ENCODE assay signal across 8 cellular contexts in genomic region chr3:63960048-63960711, GRCh38. TPM values are rescaled to one million over a fixed set of nuclear protein-coding genes. Genes with fewer than 3 reads are reported as not detected.
A peak's percentile ranks its signal among the peaks of the same experiment; 100 is the strongest.
DNase-seq lines count a peak whose midpoint lies in the region; ATAC-seq and TF ChIP-seq lines count a peak whose summit lies in the region.

No MANE protein-coding gene starts in this region.

- ATAC-seq in HG02678 (IDR thresholded peaks at IDR 0.05; ENCODE audit: unreplicated experiment) (peak; percentile 44), WTC11 (no peak; the same call in 1 of the 2 replicates), gastrocnemius medialis (peak; percentile 83 to 85), GM18870 (IDR thresholded peaks at IDR 0.05; ENCODE audit: unreplicated experiment) (no peak)

- no peaks in the 10 kb centered on the region for H3K9me2 ChIP-seq in MM.1S (replicated peaks; ENCODE audit: insufficient read depth, low read length)

- H4K20me1 ChIP-seq in MM.1S (ENCODE audit: insufficient read depth, low read length), result no peaks in the 10 kb centered on the region

- no peak overlapping the region for H3K27ac ChIP-seq in CD4-positive, alpha-beta memory T cell (ENCODE audit: low read depth, low read length)
- H3K27ac ChIP-seq in gastrocnemius medialis, result peak overlapping the region; percentile 64 to 79 (median 71)
- no peak overlapping the region for H3K27ac ChIP-seq in MM.1S (ENCODE audit: low read length)

- CTCF ChIA-PET in CD4-positive, alpha-beta memory T cell (lab: Charles Lee; ENCODE audit: partially characterized antibody), result interaction anchor here (2.0 to 16.0 kb wide), 4 partner anchors 9 to 63 kb away, joined by 7 to 875 read pairs (median 60); partner anchors contain the start of gene PSMD6
- CTCF ChIA-PET in WTC11 (lab: Charles Lee), result interaction anchor here (0.6 to 4.2 kb wide), 4 partner anchors 16 to 70 kb away, joined by 3 to 36 read pairs (median 4); no protein-coding TSS in a partner anchor

- no peak overlapping the region for H2AFZ ChIP-seq in MM.1S (ENCODE audit: low read length)

- intact Hi-C loops in CD4-positive, alpha-beta memory T cell (cut with micrococcal nuclease), result no loop called here
- intact Hi-C loops in gastrocnemius medialis (cut with DNase I; ENCODE audit: low total_unique reads), result loop anchor here (2.0 kb wide), 1 partner anchor 63 kb away; the partner anchor contains the start of gene PSMD6

- peak overlapping the region; percentile 27 to 87 (median 68) for H3K27ac Mint-ChIP-seq in CD4-positive, alpha-beta memory T cell
- H3K27ac Mint-ChIP-seq in WTC11, result peak overlapping the region; percentile 57

- H3K4me1 Mint-ChIP-seq in CD4-positive, alpha-beta memory T cell, result peaks cover 34 to 50% (median 41%) of the 10 kb centered on the region in 4 donors
- peaks cover 54% of the 10 kb centered on the region for H3K4me1 Mint-ChIP-seq in WTC11

- peaks cover under 1% of the 10 kb centered on the region for H3K36me3 ChIP-seq in CD4-positive, alpha-beta memory T cell (ENCODE audit: insufficient read depth, low read length)
- no peaks in the 10 kb centered on the region for H3K36me3 ChIP-seq in gastrocnemius medialis
- no peaks in the 10 kb centered on the region for H3K36me3 ChIP-seq in MM.1S (replicated peaks; ENCODE audit: insufficient read depth, low read length)

- POLR2A ChIA-PET in CD4-positive, alpha-beta memory T cell (lab: Charles Lee; ENCODE audit: partially characterized antibody), result interaction anchor here (1.2 to 14.5 kb wide), 3 partner anchors 20 to 48 kb away, joined by 4 to 347 read pairs (median 4); partner anchors contain the start of gene SCAANT1
- POLR2A ChIA-PET in WTC11 (lab: Charles Lee), result no interaction called here

- TF ChIP-seq CTCF in WTC11 (IDR thresholded peaks at IDR 0.05) (no peak), foreskin fibroblast (IDR thresholded peaks at IDR 0.05; ENCODE audit: low read depth, low read length) (no peak), gastrocnemius medialis (IDR thresholded peaks at IDR 0.05 in 4 of 5, conservative IDR thresholded peaks at IDR 0.05 in 1 of 5) (no peak), MM.1S (IDR thresholded peaks at IDR 0.05; ENCODE audit: low read length) (no peak)

- H3K79me2 ChIP-seq in MM.1S (ENCODE audit: low read length), result peaks cover 18% of the 10 kb centered on the region

- no peaks in the 10 kb centered on the region for H3K9me3 ChIP-seq in CD4-positive, alpha-beta memory T cell (ENCODE audit: control insufficient read depth in 1 of 2, low read length in 2 of 2)
- H3K9me3 ChIP-seq in gastrocnemius medialis (no peaks in the 10 kb centered on the region), MM.1S (replicated peaks; ENCODE audit: insufficient read depth, low read length) (no peaks in the 10 kb centered on the region)

- DNase-seq in CD4-positive, alpha-beta memory T cell, result no peak
- DNase-seq in WTC11 (ENCODE audit: low spot score) (no peak), foreskin fibroblast (peak; percentile 64 to 88), gastrocnemius medialis (peak; percentile 21 to 64), MM.1S (no peak)
- no peak for DNase-seq in activated CD8-positive, alpha-beta memory T cell treated with anti-CD3 and anti-CD28 coated beads, Interleukin-2, amount 50 U/mL, for 48 hours

- no peaks in the 10 kb centered on the region for H3K27me3 ChIP-seq in CD4-positive, alpha-beta memory T cell (ENCODE audit: insufficient read depth, low read length)
- H3K27me3 ChIP-seq in gastrocnemius medialis (no peaks in the 10 kb centered on the region), MM.1S (replicated peaks; ENCODE audit: insufficient read depth, low read length) (no peaks in the 10 kb centered on the region)

- no peaks in the 10 kb centered on the region for H3K27me3 Mint-ChIP-seq in CD4-positive, alpha-beta memory T cell
- H3K27me3 Mint-ChIP-seq in WTC11 (ENCODE audit: low read depth), result no peaks in the 10 kb centered on the region

- peaks cover 17% of the 10 kb centered on the region for H3K4me1 ChIP-seq in CD4-positive, alpha-beta memory T cell (ENCODE audit: insufficient read depth, low read length)
- H3K4me1 ChIP-seq in gastrocnemius medialis (peaks cover 22 to 46% of the 10 kb centered on the region in 2 donors), MM.1S (ENCODE audit: low read length) (no peaks in the 10 kb centered on the region)

- in situ Hi-C loops in gastrocnemius medialis (cut with MboI; ENCODE audit: low sequenced_read_pairs in 4 of 4), result no loop called here

- H3K9me3 Mint-ChIP-seq in CD4-positive, alpha-beta memory T cell, result no peaks in the 10 kb centered on the region
- H3K9me3 Mint-ChIP-seq in WTC11, result no peaks in the 10 kb centered on the region

- H3K9ac ChIP-seq in MM.1S (ENCODE audit: low read length), result no peak overlapping the region

- no peak overlapping the region for H3K4me3 ChIP-seq in CD4-positive, alpha-beta memory T cell (ENCODE audit: low read length in 2 of 2)
- H3K4me3 ChIP-seq in foreskin fibroblast (ENCODE audit: low read depth in 1 of 2, low read length in 2 of 2) (peak overlapping the region; percentile 2 to 38), gastrocnemius medialis (peak overlapping the region; percentile 28 to 53 (median 42)), MM.1S (ENCODE audit: low read length) (no peak overlapping the region)

- no peaks in the 10 kb centered on the region for H3F3A ChIP-seq in MM.1S (ENCODE audit: insufficient read depth, low read length)

- H3K4me3 Mint-ChIP-seq in CD4-positive, alpha-beta memory T cell, result peak overlapping the region in 6 of 8 donors; percentile 21 to 69 (median 38)
- H3K4me3 Mint-ChIP-seq in WTC11, result no peak overlapping the region

- peaks cover 5 to 7% of the 10 kb centered on the region in 2 donors for H3K36me3 Mint-ChIP-seq in CD4-positive, alpha-beta memory T cell
- no peaks in the 10 kb centered on the region for H3K36me3 Mint-ChIP-seq in WTC11

- no peak for TF ChIP-seq POLR2A in gastrocnemius medialis (IDR thresholded peaks at IDR 0.05)

- no peak overlapping the region for H3K4me2 ChIP-seq in MM.1S (ENCODE audit: low read depth, low read length)

TF ChIP-seq in WTC11, 78 proteins besides CTCF, POLR2A, EP300 and RAD21 (continues in another document):
- TF ChIP-seq TP53 (CRISPR knock-in tag; IDR thresholded peaks at IDR 0.05) (no peak), ATF2 (CRISPR knock-in tag; IDR thresholded peaks at IDR 0.05; ENCODE audit: borderline replicate concordance, low read depth) (no peak), ATF1 (CRISPR knock-in tag; IDR thresholded peaks at IDR 0.05) (no peak), NFYB (CRISPR knock-in tag; conservative IDR thresholded peaks at IDR 0.05; ENCODE audit: low read depth) (no peak), AR (CRISPR knock-in tag; IDR thresholded peaks at IDR 0.05) (no peak), PRRX2 (CRISPR knock-in tag; IDR thresholded peaks at IDR 0.05) (no peak), NR3C1 (CRISPR knock-in tag; conservative IDR thresholded peaks at IDR 0.05; ENCODE audit: low read depth) (no peak)

RNA-seq across cellular contexts. Expression of gene SCAANT1, which starts 48.0 kb away (rescaled TPM):
- total RNA-seq in CD4-positive, alpha-beta memory T cell, result not detected
- not detected for polyA plus RNA-seq in CD4-positive, alpha-beta memory T cell
- 1.3 TPM in 1 of 3 replicates, not detected in the others for total RNA-seq in WTC11 (2021)
- total RNA-seq in gastrocnemius medialis, result not detected

Comparison
In these comparisons a context has a peak if more than half of its experiments do, and no peak if none do; other contexts are left out.
1. DNase-seq: peak in foreskin fibroblast (2 of 2) and gastrocnemius medialis (2 of 2); none in CD4-positive, alpha-beta memory T cell (0 of 5), WTC11 (single experiment), MM.1S (single experiment) and activated CD8-positive, alpha-beta memory T cell treated with anti-CD3 and anti-CD28 coated beads, Interleukin-2, amount 50 U/mL, for 48 hours (single experiment).
2. H3K27ac ChIP-seq: peak in gastrocnemius medialis (4 of 4); none in CD4-positive, alpha-beta memory T cell (single experiment) and MM.1S (single experiment).
3. H3K4me3 ChIP-seq: peak in foreskin fibroblast (2 of 2) and gastrocnemius medialis (4 of 4); none in CD4-positive, alpha-beta memory T cell (0 of 2) and MM.1S (single experiment).
4. ATAC-seq: peak in HG02678 (single experiment) and gastrocnemius medialis (2 of 2); none in WTC11 (single experiment) and GM18870 (single experiment).